In the genomic region with DNA sequence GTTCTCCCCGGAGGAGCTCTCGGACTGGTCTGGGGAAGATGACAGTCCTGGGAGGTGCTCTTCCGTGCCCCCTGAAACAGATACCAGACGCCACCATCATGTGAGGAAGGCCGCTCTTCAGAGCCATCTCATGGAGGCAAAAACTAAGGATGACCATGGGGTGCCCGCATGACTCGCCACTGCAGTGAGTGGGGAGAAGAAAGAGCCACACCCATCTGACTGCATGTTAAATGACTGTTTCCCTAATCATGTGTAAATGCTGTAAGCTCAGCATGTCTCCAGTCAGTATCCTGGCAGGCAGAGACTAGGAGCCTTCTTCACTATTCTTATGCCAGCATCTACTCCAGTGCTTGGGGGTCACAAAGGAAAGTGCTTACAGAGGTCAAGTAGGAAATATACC, we compare ENCODE assay signal across 22 cellular contexts. TPM values are rescaled to one million over a fixed set of nuclear protein-coding genes. Genes with fewer than 3 reads are reported as not detected.
DNase-seq lines count a peak whose midpoint lies in the region; ATAC-seq and TF ChIP-seq lines count a peak whose summit lies in the region.
"Had no signal": no experiment of that assay in that cellular context is flagged by ENCODE, and none has a peak within 500 bp of the region (broad histone marks: within the 10 kb centered on the region; RNA-seq: fewer than 3 reads in every experiment).

No MANE protein-coding gene starts in this region.

- H3K36me3 ChIP-seq in upper lobe of right lung = no peaks in the 10 kb centered on the region
- H3K36me3 ChIP-seq: suprapubic skin, uterus had no signal

- CTCF ChIA-PET in RWPE1 (lab: Yijun Ruan, JAX) = interaction anchor here (0.5 to 0.7 kb wide), 2 partner anchors 11 to 33 kb away, joined by 3 read pairs; no protein-coding TSS in a partner anchor

- intact Hi-C loops in upper lobe of right lung (cut with DNase I) = no loop called here

- H3K4me3 ChIP-seq in fibroblast of mammary gland (ENCODE audit: control insufficient read depth, low read depth, low read length) (no peak overlapping the region), upper lobe of right lung (no peak overlapping the region)
- H3K4me3 ChIP-seq: heart left ventricle, SK-N-MC, suprapubic skin, uterus had no signal

- peaks cover 5% of the 10 kb centered on the region for H3K4me1 ChIP-seq in upper lobe of right lung
- H3K4me1 ChIP-seq: uterus had no signal

- ATAC-seq in upper lobe of right lung = peak; percentile 72
- ATAC-seq in HG02885 (IDR thresholded peaks at IDR 0.05; ENCODE audit: poor library complexity, unreplicated experiment) = no peak
- ATAC-seq: heart left ventricle, left lobe of liver, sciatic nerve, T-helper 17 cell had no signal

- H3K9me3 ChIP-seq in upper lobe of right lung = no peaks in the 10 kb centered on the region
- H3K9me3 ChIP-seq: suprapubic skin, uterus had no signal

- peak; percentile 3 for DNase-seq in HCEC 1CT
- peak; percentile 30 for DNase-seq in RWPE1 (ENCODE audit: low spot score)
- DNase-seq in fibroblast of mammary gland (ENCODE audit: low read depth) = peak; percentile 62
- no peak for DNase-seq in upper lobe of right lung
- DNase-seq in effector CD4-positive, alpha-beta T cell = no peak
- DNase-seq in NCI-H1105 (lab: John Stamatoyannopoulos, UW) = no peak
- DNase-seq: activated naive CD8-positive, alpha-beta T cell treated with anti-CD3 and anti-CD28 coated beads, Interleukin-2, amount 10 ng/mL, durations not matched to agents 7 days and 5 days; AML-193; DMS79; heart left ventricle; IMR-90; NCI-H1436; NCI-H524; T-helper 17 cell; uterus; WERI-Rb-1 had no signal

- no peak for TF ChIP-seq CTCF in RWPE1 (conservative IDR thresholded peaks at IDR 0.05; ENCODE audit: low read depth)
- TF ChIP-seq CTCF in fibroblast of mammary gland (conservative IDR thresholded peaks at IDR 0.05; ENCODE audit: control insufficient read depth, insufficient read depth, low read depth, low read length) = no peak
- TF ChIP-seq CTCF in upper lobe of right lung (IDR thresholded peaks at IDR 0.05) = no peak

- POLR2A ChIA-PET in RWPE1 (lab: Yijun Ruan, JAX; ENCODE audit: low non-redundant PET) = interaction anchor here (0.6 kb wide), 2 partner anchors 41 to 124 kb away, joined by 3 to 4 read pairs; no protein-coding TSS in a partner anchor

- H3K27ac ChIP-seq in RWPE1 (peak overlapping the region; percentile 61), upper lobe of right lung (no peak overlapping the region)
- H3K27ac ChIP-seq: heart left ventricle, SK-N-MC, suprapubic skin, uterus, WERI-Rb-1 had no signal

- no peaks in the 10 kb centered on the region for H3K27me3 ChIP-seq in upper lobe of right lung
- H3K27me3 ChIP-seq: suprapubic skin, uterus had no signal

RNA-seq across cellular contexts. Expression of a gene that starts 4.0 kb away (rescaled TPM):
- total RNA-seq in upper lobe of right lung = 47.7 TPM
- total RNA-seq: activated naive CD8-positive, alpha-beta T cell treated with anti-CD3 and anti-CD28 coated beads, Interleukin-2, amount 10 ng/mL, durations not matched to agents 7 days and 5 days; activated T-helper 2 cell treated with anti-CD3 and anti-CD28 coated beads, Interferon-gamma antibody, Interleukin-2, Interleukin-4, amounts not matched to agents 10 μg/mL and 5 μg/mL and 100 μg/mL, durations not matched to agents 14 hours and 24 hours and 36 hours; IMR-90 had no signal

Comparison
In these comparisons a context has a peak if more than half of its experiments do, and no peak if none do; other contexts are left out.
1. DNase-seq: peak in HCEC 1CT (single experiment), RWPE1 (single experiment) and fibroblast of mammary gland (single experiment); none in upper lobe of right lung (single experiment), effector CD4-positive, alpha-beta T cell (single experiment) and NCI-H1105 (single experiment).